Comparison of ENCODE assay signal across 10 cellular contexts in the genomic region with DNA sequence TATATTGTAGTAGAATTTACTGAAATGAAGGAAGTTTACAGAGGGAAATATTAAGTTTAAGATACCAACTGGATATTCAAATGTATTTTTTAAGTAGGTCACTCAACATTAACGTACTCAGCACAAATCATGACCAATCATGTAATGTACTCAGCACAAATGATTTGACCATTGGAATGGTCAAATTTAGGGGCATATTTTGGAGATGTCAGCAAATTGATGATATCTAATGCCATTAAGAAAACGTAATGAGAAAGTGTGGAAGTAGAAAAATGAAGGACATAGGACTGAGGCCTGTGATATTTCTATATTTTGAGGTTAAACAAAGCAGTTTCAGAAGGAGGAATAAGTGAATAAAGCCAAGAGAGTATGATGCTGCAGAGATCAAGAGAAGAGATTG.
"Had no signal": no experiment of that assay in that cellular context is flagged by ENCODE, and none has a peak within 500 bp of the region (broad histone marks: within the 10 kb centered on the region; RNA-seq: fewer than 3 reads in every experiment).

No MANE protein-coding gene starts in this region.

- H3K4me3 ChIP-seq: GM23338, HAP-1 had no signal

- H3K36me3 ChIP-seq: HAP-1 had no signal

- H3K27ac Mint-ChIP-seq: GM23338, H9, HFFc6 had no signal

- H3K9me3 Mint-ChIP-seq: GM23338 had no signal

- ATAC-seq: GM23338, HCT116 had no signal

- H3K4me2 ChIP-seq: GM23338 had no signal

- H2AFZ ChIP-seq: GM23338 had no signal

- DNase-seq: GOT3, H7, H9, HCEC 1CT, HFFc6 had no signal

- H3K4me1 Mint-ChIP-seq: GM23338 had no signal

- FAIRE-seq: H1, H54 had no signal

- H3K4me1 ChIP-seq: HAP-1 had no signal

- H3K9me3 ChIP-seq: HAP-1 had no signal

- H3K4me3 Mint-ChIP-seq: GM23338, H9, HFFc6 had no signal
